1 cellular context compared by ENCODE assay signal in the genomic region with DNA sequence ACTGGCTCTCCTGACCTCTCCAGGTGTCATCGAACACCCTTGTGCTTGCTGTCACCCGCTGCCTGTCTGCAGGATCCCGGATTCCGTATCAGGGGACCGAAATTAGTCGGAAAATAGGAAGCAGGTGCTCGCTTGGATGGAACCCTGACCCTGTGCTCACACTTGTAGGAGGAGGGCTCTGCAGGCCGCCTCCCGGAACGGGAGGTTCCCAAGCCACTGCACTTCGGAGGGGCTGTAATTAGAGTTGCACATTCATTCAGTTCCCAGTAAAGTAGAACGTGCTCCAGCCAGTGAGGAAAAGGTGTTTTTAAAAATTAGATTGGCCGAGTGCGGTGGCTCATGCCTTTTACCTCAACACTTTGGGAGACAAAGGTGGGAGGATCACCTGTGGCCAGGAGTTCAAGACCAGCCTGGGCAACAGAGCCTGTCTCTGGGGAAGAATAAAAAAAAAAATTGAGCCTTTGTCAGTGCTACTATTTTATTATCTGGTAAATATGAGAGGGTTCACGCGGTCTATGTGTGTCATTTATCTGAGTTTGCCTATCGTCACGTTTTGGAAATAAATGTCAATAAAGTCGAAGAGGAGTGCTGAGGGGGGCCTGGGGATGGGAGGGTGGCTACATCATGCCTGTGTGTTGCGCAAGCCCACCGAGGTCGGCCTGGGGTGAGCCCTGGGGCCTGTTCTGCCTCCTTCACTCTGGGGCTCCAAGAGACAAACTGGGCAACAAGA.
TF ChIP-seq lines count a peak whose summit lies in the region.

No MANE protein-coding gene starts in this region.

TF ChIP-seq in HepG2, 621 proteins besides CTCF, POLR2A, EP300 and RAD21 (continued from another document and continues in another):
- peak; percentile 96 for TF ChIP-seq ZNF772 (CRISPR knock-in tag; IDR thresholded peaks at IDR 0.05)
- 0 out of 2 replicates have a peak, but pooled peaks have one; percentile 64 for TF ChIP-seq NR2F2 (IDR thresholded peaks at IDR 0.05; ENCODE audit: borderline replicate concordance, low read depth)
- peak; percentile 76; the same call in 1 of the 2 replicates for TF ChIP-seq HNF4G (IDR thresholded peaks at IDR 0.05; ENCODE audit: borderline replicate concordance, low read depth, low read length)
- no peak for TF ChIP-seq HNF4G (CRISPR knock-in tag; IDR thresholded peaks at IDR 0.05; ENCODE audit: borderline replicate concordance, low read depth)
- TF ChIP-seq HOXD1 (CRISPR knock-in tag; IDR thresholded peaks at IDR 0.05), result peak; percentile 88
- no peak for TF ChIP-seq ATAD3A (CRISPR knock-in tag; IDR thresholded peaks at IDR 0.05)
- TF ChIP-seq, protein P1, sequence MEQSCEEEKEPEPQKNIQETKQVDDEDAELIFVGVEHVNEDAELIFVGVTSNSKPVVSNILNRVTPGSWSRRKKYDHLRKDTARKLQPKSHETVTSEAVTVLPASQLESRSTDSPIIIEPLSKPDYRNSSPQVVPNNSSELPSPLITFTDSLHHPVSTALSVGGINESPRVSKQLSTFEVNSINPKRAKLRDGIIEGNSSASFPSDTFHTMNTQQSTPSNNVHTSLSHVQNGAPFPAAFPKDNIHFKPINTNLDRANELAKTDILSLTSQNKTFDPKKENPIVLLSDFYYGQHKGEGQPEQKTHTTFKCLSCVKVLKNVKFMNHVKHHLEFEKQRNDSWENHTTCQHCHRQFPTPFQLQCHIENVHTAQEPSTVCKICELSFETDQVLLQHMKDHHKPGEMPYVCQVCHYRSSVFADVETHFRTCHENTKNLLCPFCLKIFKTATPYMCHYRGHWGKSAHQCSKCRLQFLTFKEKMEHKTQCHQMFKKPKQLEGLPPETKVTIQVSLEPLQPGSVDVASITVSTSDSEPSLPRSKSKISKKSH (CRISPR knock-in tag; IDR thresholded peaks at IDR 0.05; ENCODE audit: borderline replicate concordance), result no peak; the same call in 1 of the 2 replicates
- TF ChIP-seq TFAP4 (IDR thresholded peaks at IDR 0.05; ENCODE audit: borderline replicate concordance, low read depth), result peak; percentile 64; the same call in 1 of the 2 replicates
- no peak for TF ChIP-seq RAD51 (IDR thresholded peaks at IDR 0.05; ENCODE audit: borderline replicate concordance)
- TF ChIP-seq ZNF7 (CRISPR knock-in tag; IDR thresholded peaks at IDR 0.05), result peak; percentile 77
- TF ChIP-seq ZNF800 (CRISPR knock-in tag; IDR thresholded peaks at IDR 0.05), result peak; percentile 91
- 0 out of 2 replicates have a peak, but pooled peaks have one; percentile 46 for TF ChIP-seq ZSCAN30 (CRISPR knock-in tag; IDR thresholded peaks at IDR 0.05)
- TF ChIP-seq LCORL (IDR thresholded peaks at IDR 0.05), result no peak
- TF ChIP-seq LCORL (CRISPR knock-in tag; IDR thresholded peaks at IDR 0.05), result peak; percentile 80
- TF ChIP-seq NCOA1 (CRISPR knock-in tag; IDR thresholded peaks at IDR 0.05), result peak; percentile 2; the same call in 1 of the 2 replicates
- TF ChIP-seq ZNF350 (CRISPR knock-in tag; IDR thresholded peaks at IDR 0.05; ENCODE audit: borderline replicate concordance, low read depth), result peak; percentile 90; the same call in 1 of the 2 replicates
- peak; percentile 34; the same call in 1 of the 2 replicates for TF ChIP-seq ZNF367 (CRISPR knock-in tag; IDR thresholded peaks at IDR 0.05; ENCODE audit: borderline replicate concordance)
- TF ChIP-seq, protein P2, sequence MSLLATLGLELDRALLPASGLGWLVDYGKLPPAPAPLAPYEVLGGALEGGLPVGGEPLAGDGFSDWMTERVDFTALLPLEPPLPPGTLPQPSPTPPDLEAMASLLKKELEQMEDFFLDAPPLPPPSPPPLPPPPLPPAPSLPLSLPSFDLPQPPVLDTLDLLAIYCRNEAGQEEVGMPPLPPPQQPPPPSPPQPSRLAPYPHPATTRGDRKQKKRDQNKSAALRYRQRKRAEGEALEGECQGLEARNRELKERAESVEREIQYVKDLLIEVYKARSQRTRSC (CRISPR knock-in tag; IDR thresholded peaks at IDR 0.05; ENCODE audit: low read depth), result no peak
- peak; percentile 99 for TF ChIP-seq CEBPB (IDR thresholded peaks at IDR 0.05; ENCODE audit: borderline replicate concordance, low read depth, low read length)
- TF ChIP-seq PAXIP1 (CRISPR knock-in tag; conservative IDR thresholded peaks at IDR 0.05), result peak; percentile 63; the same call in 1 of the 2 replicates
- peak; percentile 86 for TF ChIP-seq ZNF3 (CRISPR knock-in tag; IDR thresholded peaks at IDR 0.05)
- TF ChIP-seq, protein P3, sequence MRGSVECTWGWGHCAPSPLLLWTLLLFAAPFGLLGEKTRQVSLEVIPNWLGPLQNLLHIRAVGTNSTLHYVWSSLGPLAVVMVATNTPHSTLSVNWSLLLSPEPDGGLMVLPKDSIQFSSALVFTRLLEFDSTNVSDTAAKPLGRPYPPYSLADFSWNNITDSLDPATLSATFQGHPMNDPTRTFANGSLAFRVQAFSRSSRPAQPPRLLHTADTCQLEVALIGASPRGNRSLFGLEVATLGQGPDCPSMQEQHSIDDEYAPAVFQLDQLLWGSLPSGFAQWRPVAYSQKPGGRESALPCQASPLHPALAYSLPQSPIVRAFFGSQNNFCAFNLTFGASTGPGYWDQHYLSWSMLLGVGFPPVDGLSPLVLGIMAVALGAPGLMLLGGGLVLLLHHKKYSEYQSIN (CRISPR knock-in tag; IDR thresholded peaks at IDR 0.05; ENCODE audit: borderline replicate concordance), result no peak
- no peak for TF ChIP-seq HOXA7 (CRISPR knock-in tag; IDR thresholded peaks at IDR 0.05)
- no peak for TF ChIP-seq SRSF4 (IDR thresholded peaks at IDR 0.05; ENCODE audit: low read depth, low read length, poor library complexity, severe bottlenecking)
- peak; percentile 50; the same call in 1 of the 2 replicates for TF ChIP-seq MED13 (CRISPR knock-in tag; IDR thresholded peaks at IDR 0.05)
- no peak for TF ChIP-seq SKI (IDR thresholded peaks at IDR 0.05; ENCODE audit: partially characterized antibody)
- TF ChIP-seq MAX (IDR thresholded peaks at IDR 0.05), result peak; percentile 96
- TF ChIP-seq ZNF556 (CRISPR knock-in tag; IDR thresholded peaks at IDR 0.05; ENCODE audit: borderline replicate concordance), result peak; percentile 97; the same call in 1 of the 2 replicates
- TF ChIP-seq ZNF33B (CRISPR knock-in tag; IDR thresholded peaks at IDR 0.05), result 0 out of 2 replicates have a peak, but pooled peaks have one; percentile 75
- TF ChIP-seq, protein P4, sequence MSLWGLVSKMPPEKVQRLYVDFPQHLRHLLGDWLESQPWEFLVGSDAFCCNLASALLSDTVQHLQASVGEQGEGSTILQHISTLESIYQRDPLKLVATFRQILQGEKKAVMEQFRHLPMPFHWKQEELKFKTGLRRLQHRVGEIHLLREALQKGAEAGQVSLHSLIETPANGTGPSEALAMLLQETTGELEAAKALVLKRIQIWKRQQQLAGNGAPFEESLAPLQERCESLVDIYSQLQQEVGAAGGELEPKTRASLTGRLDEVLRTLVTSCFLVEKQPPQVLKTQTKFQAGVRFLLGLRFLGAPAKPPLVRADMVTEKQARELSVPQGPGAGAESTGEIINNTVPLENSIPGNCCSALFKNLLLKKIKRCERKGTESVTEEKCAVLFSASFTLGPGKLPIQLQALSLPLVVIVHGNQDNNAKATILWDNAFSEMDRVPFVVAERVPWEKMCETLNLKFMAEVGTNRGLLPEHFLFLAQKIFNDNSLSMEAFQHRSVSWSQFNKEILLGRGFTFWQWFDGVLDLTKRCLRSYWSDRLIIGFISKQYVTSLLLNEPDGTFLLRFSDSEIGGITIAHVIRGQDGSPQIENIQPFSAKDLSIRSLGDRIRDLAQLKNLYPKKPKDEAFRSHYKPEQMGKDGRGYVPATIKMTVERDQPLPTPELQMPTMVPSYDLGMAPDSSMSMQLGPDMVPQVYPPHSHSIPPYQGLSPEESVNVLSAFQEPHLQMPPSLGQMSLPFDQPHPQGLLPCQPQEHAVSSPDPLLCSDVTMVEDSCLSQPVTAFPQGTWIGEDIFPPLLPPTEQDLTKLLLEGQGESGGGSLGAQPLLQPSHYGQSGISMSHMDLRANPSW (CRISPR knock-in tag; IDR thresholded peaks at IDR 0.05; ENCODE audit: borderline replicate concordance), result no peak; the same call in none of the 2 replicates
- TF ChIP-seq, protein P5, sequence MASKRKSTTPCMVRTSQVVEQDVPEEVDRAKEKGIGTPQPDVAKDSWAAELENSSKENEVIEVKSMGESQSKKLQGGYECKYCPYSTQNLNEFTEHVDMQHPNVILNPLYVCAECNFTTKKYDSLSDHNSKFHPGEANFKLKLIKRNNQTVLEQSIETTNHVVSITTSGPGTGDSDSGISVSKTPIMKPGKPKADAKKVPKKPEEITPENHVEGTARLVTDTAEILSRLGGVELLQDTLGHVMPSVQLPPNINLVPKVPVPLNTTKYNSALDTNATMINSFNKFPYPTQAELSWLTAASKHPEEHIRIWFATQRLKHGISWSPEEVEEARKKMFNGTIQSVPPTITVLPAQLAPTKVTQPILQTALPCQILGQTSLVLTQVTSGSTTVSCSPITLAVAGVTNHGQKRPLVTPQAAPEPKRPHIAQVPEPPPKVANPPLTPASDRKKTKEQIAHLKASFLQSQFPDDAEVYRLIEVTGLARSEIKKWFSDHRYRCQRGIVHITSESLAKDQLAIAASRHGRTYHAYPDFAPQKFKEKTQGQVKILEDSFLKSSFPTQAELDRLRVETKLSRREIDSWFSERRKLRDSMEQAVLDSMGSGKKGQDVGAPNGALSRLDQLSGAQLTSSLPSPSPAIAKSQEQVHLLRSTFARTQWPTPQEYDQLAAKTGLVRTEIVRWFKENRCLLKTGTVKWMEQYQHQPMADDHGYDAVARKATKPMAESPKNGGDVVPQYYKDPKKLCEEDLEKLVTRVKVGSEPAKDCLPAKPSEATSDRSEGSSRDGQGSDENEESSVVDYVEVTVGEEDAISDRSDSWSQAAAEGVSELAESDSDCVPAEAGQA (IDR thresholded peaks at IDR 0.05; ENCODE audit: low read depth), result peak; percentile 92
- TF ChIP-seq, protein P5 (CRISPR knock-in tag; IDR thresholded peaks at IDR 0.05; ENCODE audit: borderline replicate concordance), result no peak; the same call in 1 of the 2 replicates
- peak; percentile 98 for TF ChIP-seq BORCS8-MEF2B (CRISPR knock-in tag; IDR thresholded peaks at IDR 0.05)
